14 cellular contexts compared by ENCODE assay signal in the genomic region with DNA sequence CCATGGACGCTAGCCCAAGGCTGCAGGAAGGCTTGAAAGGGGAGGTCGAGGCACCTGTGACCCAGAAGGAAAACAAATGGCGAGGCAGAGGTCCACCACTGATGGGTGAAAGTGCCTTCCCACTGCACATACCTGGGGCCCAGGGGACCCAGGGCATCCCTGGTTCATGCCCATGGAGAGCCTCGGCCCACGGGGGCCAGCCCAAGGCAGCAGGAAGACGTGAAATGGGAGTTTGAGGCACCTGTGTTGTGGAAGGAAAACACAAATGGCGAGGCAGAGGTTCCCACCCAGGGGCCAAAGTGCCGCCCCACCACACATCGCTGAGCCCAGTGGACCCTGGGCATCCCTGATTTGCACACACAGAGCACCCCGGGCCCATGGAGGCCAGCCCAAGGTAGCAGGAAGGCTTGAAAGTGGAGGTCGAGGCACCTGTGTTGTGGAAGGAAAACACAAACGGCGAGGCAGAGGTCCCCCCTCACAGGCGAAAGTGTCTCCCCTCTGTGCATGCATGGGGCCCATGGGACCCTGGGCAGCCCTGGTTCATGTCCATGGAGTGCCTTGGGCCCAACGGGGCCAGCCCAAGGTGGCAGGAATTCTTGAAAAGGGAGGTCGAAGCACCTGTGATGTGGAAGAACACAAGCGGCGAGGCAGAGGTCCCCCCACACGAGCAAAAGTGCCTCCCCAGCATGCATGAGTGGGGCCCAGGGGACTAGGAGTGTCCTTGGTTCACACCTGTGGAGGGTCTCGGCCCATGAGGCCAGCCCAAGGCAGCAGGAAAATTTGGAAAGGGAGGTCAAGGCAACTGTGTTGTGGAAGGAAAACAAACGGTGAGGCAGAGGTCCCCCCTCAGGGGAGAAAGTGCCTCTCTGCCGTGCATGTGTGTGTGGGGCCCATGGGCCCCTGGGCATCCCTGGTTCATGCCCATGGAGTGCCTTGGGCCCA.
A peak's percentile ranks its signal among the peaks of the same experiment; 100 is the strongest.
DNase-seq lines count a peak whose midpoint lies in the region; ATAC-seq and TF ChIP-seq lines count a peak whose summit lies in the region.
"Had no signal": no experiment of that assay in that cellular context is flagged by ENCODE, and none has a peak within 500 bp of the region (broad histone marks: within the 10 kb centered on the region; RNA-seq: fewer than 3 reads in every experiment).

No MANE protein-coding gene starts in this region.

- H2AFZ ChIP-seq in SK-N-SH (ENCODE audit: low read depth) (no peak overlapping the region), OCI-LY7 (ENCODE audit: low read length) (no peak overlapping the region)

- no peak for TF ChIP-seq EP300 in SK-N-SH (IDR thresholded peaks at IDR 0.05; ENCODE audit: borderline replicate concordance in 1 of 2, low read depth in 1 of 2, low read length in 1 of 2)

- H3K79me2 ChIP-seq in SK-N-SH (ENCODE audit: insufficient read depth) (no peaks in the 10 kb centered on the region), OCI-LY7 (ENCODE audit: insufficient read depth, low read depth, low read length) (no peaks in the 10 kb centered on the region)

- TF ChIP-seq CTCF in SK-N-SH (IDR thresholded peaks at IDR 0.05) (no peak), adrenal gland (IDR thresholded peaks at IDR 0.05) (no peak), testis (IDR thresholded peaks at IDR 0.05) (no peak), OCI-LY7 (conservative IDR thresholded peaks at IDR 0.05; ENCODE audit: low read length) (no peak)

- POLR2A ChIA-PET in SK-N-SH (lab: Yijun Ruan, JAX), result no interaction called here
- POLR2A ChIA-PET in OCI-LY7 (lab: Charles Lee), result no interaction called here

- H3K27me3 ChIP-seq in SK-N-SH (ENCODE audit: insufficient read depth), result no peaks in the 10 kb centered on the region
- no peaks in the 10 kb centered on the region for H3K27me3 ChIP-seq in adrenal gland
- no peaks in the 10 kb centered on the region for H3K27me3 ChIP-seq in testis
- H3K27me3 ChIP-seq: breast epithelium had no signal

- no peak overlapping the region for H3K9ac ChIP-seq in SK-N-SH

- DNase-seq in SK-N-SH, result peak; percentile 0
- peak in 5 of 7 donors; percentile 3 to 27 (median 6) for DNase-seq in adrenal gland
- DNase-seq in left lobe of liver (ENCODE audit: low spot score), result peak; percentile 34
- peak; percentile 2 for DNase-seq in testis
- DNase-seq in C1 segment of cervical spinal cord (lab: John Stamatoyannopoulos, UW), result no peak
- DNase-seq in NCI-H2029 treated with DMSO at 0.1 percent for 48 hours (lab: John Stamatoyannopoulos, UW), result no peak
- DNase-seq in OCI-LY7 (ENCODE audit: low spot score), result no peak
- DNase-seq: NCI-H1694; stimulated activated naive CD4-positive, alpha-beta T cell had no signal

- no peak overlapping the region for H3K27ac ChIP-seq in SK-N-SH (ENCODE audit: low read depth in 2 of 2, low read length in 1 of 2)
- no peak overlapping the region for H3K27ac ChIP-seq in adrenal gland
- no peak overlapping the region for H3K27ac ChIP-seq in testis
- no peak overlapping the region for H3K27ac ChIP-seq in OCI-LY7 (ENCODE audit: low read depth, low read length, poor library complexity, severe bottlenecking)
- H3K27ac ChIP-seq: 22Rv1, breast epithelium had no signal

- 9% methylated on average over 12 of the region's 22 CpGs for WGBS in SK-N-SH (ENCODE audit: low lambda C conversion rate)
- WGBS in adrenal gland, 4 donors, result 63 to 72% (median 68%) methylated on average over 16 to 22 of the region's 22 CpGs
- WGBS in testis, 2 donors, result 57 to 65% methylated on average over 21 to 22 of the region's 22 CpGs

- no peak for TF ChIP-seq RAD21 in SK-N-SH (IDR thresholded peaks at IDR 0.05; ENCODE audit: low read length)

- H3K36me3 ChIP-seq in SK-N-SH (replicated peaks in 1 of 2; ENCODE audit: control insufficient read depth in 1 of 2, insufficient read depth in 2 of 2, low read length in 1 of 2) (no peaks in the 10 kb centered on the region), adrenal gland (replicated peaks in 1 of 2) (no peaks in the 10 kb centered on the region), testis (ENCODE audit: low read depth, missing control alignments) (no peaks in the 10 kb centered on the region), OCI-LY7 (ENCODE audit: insufficient read depth, low read length) (no peaks in the 10 kb centered on the region)
- H3K36me3 ChIP-seq: breast epithelium, HAP-1 had no signal

- H3K4me1 ChIP-seq in SK-N-SH (ENCODE audit: control insufficient read depth in 1 of 2, insufficient read depth in 2 of 2, low read depth in 1 of 2, low read length in 1 of 2) (no peaks in the 10 kb centered on the region), adrenal gland (replicated peaks in 1 of 2) (no peaks in the 10 kb centered on the region), testis (no peaks in the 10 kb centered on the region), OCI-LY7 (ENCODE audit: insufficient read depth, low read length, poor library complexity, severe bottlenecking) (no peaks in the 10 kb centered on the region)
- H3K4me1 ChIP-seq: breast epithelium, HAP-1 had no signal

- no peaks in the 10 kb centered on the region for H3F3A ChIP-seq in SK-N-SH (replicated peaks; ENCODE audit: insufficient read depth)

- H3K9me2 ChIP-seq in SK-N-SH (no peaks in the 10 kb centered on the region), OCI-LY7 (ENCODE audit: insufficient read depth, low read length) (no peaks in the 10 kb centered on the region)

- CTCF ChIA-PET in SK-N-SH (lab: Yijun Ruan, JAX), result no interaction called here
- CTCF ChIA-PET in OCI-LY7 (lab: Charles Lee; ENCODE audit: unreplicated experiment), result no interaction called here

- no peak for ATAC-seq in SK-N-SH treated with all-trans-retinoic acid at 6 μM for 48 hours
- ATAC-seq in left lobe of liver, result no peak
- ATAC-seq: naive thymus-derived CD8-positive, alpha-beta T cell had no signal

- H3K4me3 ChIP-seq in SK-N-SH (ENCODE audit: low read depth in 2 of 2, low read length in 1 of 2) (no peak overlapping the region), adrenal gland (no peak overlapping the region), testis (no peak overlapping the region), OCI-LY7 (ENCODE audit: low read depth, low read length, poor library complexity, severe bottlenecking) (no peak overlapping the region)
- H3K4me3 ChIP-seq: breast epithelium, HAP-1 had no signal

- H4K20me1 ChIP-seq in SK-N-SH (ENCODE audit: insufficient read depth) (no peaks in the 10 kb centered on the region), OCI-LY7 (ENCODE audit: insufficient read depth, low read length) (no peaks in the 10 kb centered on the region)

- TF ChIP-seq POLR2A in adrenal gland (IDR thresholded peaks at IDR 0.05), result no peak
- no peak for TF ChIP-seq POLR2A in testis (IDR thresholded peaks at IDR 0.05)

- H3K4me2 ChIP-seq in SK-N-SH (no peak overlapping the region), OCI-LY7 (ENCODE audit: low read length) (no peak overlapping the region)

- 0 out of 2 replicates have a peak, but pooled peaks cover 7% of the 10 kb centered on the region for H3K9me3 ChIP-seq in SK-N-SH
- H3K9me3 ChIP-seq in adrenal gland (replicated peaks in 1 of 3), result peaks cover 0 to 28% (median 0%) of the 10 kb centered on the region in 3 donors
- no peaks in the 10 kb centered on the region for H3K9me3 ChIP-seq in testis
- H3K9me3 ChIP-seq in OCI-LY7 (ENCODE audit: low read length), result peaks cover 16% of the 10 kb centered on the region; the same call in 1 of the 2 replicates

- intact Hi-C loops in adrenal gland (cut with DNase I) (no loop called here), testis (cut with DNase I; ENCODE audit: low total_unique reads) (no loop called here), OCI-LY7 (cut with micrococcal nuclease; ENCODE audit: unreplicated experiment) (no loop called here)

- no TSS peak for BruUV-seq in OCI-LY7 (replicated peaks; lab: Mats Ljungman, UMichigan)

TF ChIP-seq in SK-N-SH, 30 proteins besides CTCF, POLR2A, EP300 and RAD21 (continues in another document):
- TF ChIP-seq TAF1 (IDR thresholded peaks at IDR 0.05; ENCODE audit: borderline replicate concordance, low read depth, low read length) (no peak), SMC3 (IDR thresholded peaks at IDR 0.05; ENCODE audit: low read depth, low read length) (no peak), EZH2phosphoT487 (IDR thresholded peaks at IDR 0.05; ENCODE audit: borderline replicate concordance, low read depth) (no peak), YY1 (IDR thresholded peaks at IDR 0.05; ENCODE audit: low read depth) (no peak), RXRA (IDR thresholded peaks at IDR 0.05; ENCODE audit: borderline replicate concordance, low read depth) (no peak), MXI1 (IDR thresholded peaks at IDR 0.05; ENCODE audit: low read depth, low read length) (no peak), SIN3A (IDR thresholded peaks at IDR 0.05; ENCODE audit: borderline replicate concordance, low read depth, low read length) (no peak), GABPA (IDR thresholded peaks at IDR 0.05; ENCODE audit: low read depth) (no peak), CHD2 (IDR thresholded peaks at IDR 0.05; ENCODE audit: low read length, partially characterized antibody) (no peak), TEAD4 (IDR thresholded peaks at IDR 0.05; ENCODE audit: borderline replicate concordance, insufficient read depth) (no peak)

TF ChIP-seq in SK-N-SH treated with all-trans-retinoic acid at 6 μM for 48 hours, 23 proteins besides CTCF, POLR2A, EP300 and RAD21 (continues in another document):
- TF ChIP-seq ZNF565 (CRISPR knock-in tag; conservative IDR thresholded peaks at IDR 0.05; ENCODE audit: low read depth) (no peak), PPARA (CRISPR knock-in tag; IDR thresholded peaks at IDR 0.05; ENCODE audit: borderline replicate concordance) (no peak), ZFP3 (CRISPR knock-in tag; IDR thresholded peaks at IDR 0.05) (no peak), ZNF70 (CRISPR knock-in tag; IDR thresholded peaks at IDR 0.05) (no peak), ZNF8 (CRISPR knock-in tag; IDR thresholded peaks at IDR 0.05) (no peak), BACH2 (CRISPR knock-in tag; IDR thresholded peaks at IDR 0.05; ENCODE audit: borderline replicate concordance) (no peak), SNAI2 (CRISPR knock-in tag; IDR thresholded peaks at IDR 0.05) (no peak), CSDC2 (CRISPR knock-in tag; IDR thresholded peaks at IDR 0.05) (no peak)
- TF ChIP-seq, protein P1, sequence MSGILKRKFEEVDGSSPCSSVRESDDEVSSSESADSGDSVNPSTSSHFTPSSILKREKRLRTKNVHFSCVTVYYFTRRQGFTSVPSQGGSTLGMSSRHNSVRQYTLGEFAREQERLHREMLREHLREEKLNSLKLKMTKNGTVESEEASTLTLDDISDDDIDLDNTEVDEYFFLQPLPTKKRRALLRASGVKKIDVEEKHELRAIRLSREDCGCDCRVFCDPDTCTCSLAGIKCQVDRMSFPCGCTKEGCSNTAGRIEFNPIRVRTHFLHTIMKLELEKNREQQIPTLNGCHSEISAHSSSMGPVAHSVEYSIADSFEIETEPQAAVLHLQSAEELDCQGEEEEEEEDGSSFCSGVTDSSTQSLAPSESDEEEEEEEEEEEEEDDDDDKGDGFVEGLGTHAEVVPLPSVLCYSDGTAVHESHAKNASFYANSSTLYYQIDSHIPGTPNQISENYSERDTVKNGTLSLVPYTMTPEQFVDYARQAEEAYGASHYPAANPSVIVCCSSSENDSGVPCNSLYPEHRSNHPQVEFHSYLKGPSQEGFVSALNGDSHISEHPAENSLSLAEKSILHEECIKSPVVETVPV (CRISPR knock-in tag; IDR thresholded peaks at IDR 0.05), result no peak

Comparison
In these comparisons a context has a peak if more than half of its experiments do, and no peak if none do; other contexts are left out.
1. DNase-seq: peak in SK-N-SH (single experiment), adrenal gland (5 of 7), left lobe of liver (single experiment) and testis (single experiment); none in C1 segment of cervical spinal cord (0 of 14), NCI-H2029 treated with DMSO at 0.1 percent for 48 hours (single experiment) and OCI-LY7 (single experiment).